ENCODE assay signal across 17 cellular contexts in genomic region chr14:50977863-50978520, GRCh38. TPM values are rescaled to one million over a fixed set of nuclear protein-coding genes. Genes with fewer than 3 reads are reported as not detected.
DNase-seq lines count a peak whose midpoint lies in the region; ATAC-seq and TF ChIP-seq lines count a peak whose summit lies in the region.
"Had no signal": no experiment of that assay in that cellular context is flagged by ENCODE, and none has a peak within 500 bp of the region (broad histone marks: within the 10 kb centered on the region; RNA-seq: fewer than 3 reads in every experiment).

No MANE protein-coding gene starts in this region.

- no peaks in the 10 kb centered on the region for H3K36me3 Mint-ChIP-seq in stimulated activated memory B cell treated with anti-CD40 and anti-IgM and Interleukin-4, amounts not matched to agents 10 μg/mL and 1 μg/mL and 100 μg/mL, for 72 hours
- no peaks in the 10 kb centered on the region for H3K36me3 Mint-ChIP-seq in activated naive CD8-positive, alpha-beta T cell treated with anti-CD3 and anti-CD28 coated beads for 36 hours
- H3K36me3 Mint-ChIP-seq: CD4-positive, CD25-positive, alpha-beta regulatory T cell had no signal

- no peak overlapping the region for H3K4me3 Mint-ChIP-seq in stimulated activated memory B cell treated with anti-CD40 and anti-IgM and Interleukin-4, amounts not matched to agents 10 μg/mL and 1 μg/mL and 100 μg/mL, for 72 hours
- no peak overlapping the region for H3K4me3 Mint-ChIP-seq in activated naive CD8-positive, alpha-beta T cell treated with anti-CD3 and anti-CD28 coated beads for 36 hours
- H3K4me3 Mint-ChIP-seq: activated naive CD4-positive, alpha-beta T cell treated with anti-CD3 and anti-CD28 coated beads for 36 hours; CD4-positive, CD25-positive, alpha-beta regulatory T cell; central memory CD8-positive, alpha-beta T cell; HFFc6 had no signal

- 74 to 76% methylated on average over 2 of the region's 2 CpGs for whole genome bisulfite sequencing in transverse colon (ENCODE audit: low coverage in 1 of 2), 2 donors

- DNase-seq in NOMO-1 treated with dmso at 0.1 percent for 144 hours (lab: John Stamatoyannopoulos, UW; ENCODE audit: unreplicated experiment): peak; percentile 44
- DNase-seq in C1 segment of cervical spinal cord (lab: John Stamatoyannopoulos, UW): no peak
- DNase-seq in brain microvascular endothelial cell: no peak
- no peak for DNase-seq in activated naive CD8-positive, alpha-beta T cell treated with anti-CD3 and anti-CD28 coated beads for 36 hours
- no peak for DNase-seq in transverse colon
- DNase-seq: activated naive CD4-positive, alpha-beta T cell treated with anti-CD3 and anti-CD28 coated beads for 36 hours; CD4-positive, CD25-positive, alpha-beta regulatory T cell; heart left ventricle; HFFc6; left lung; NCI-H345; sigmoid colon had no signal

- H3K9me3 Mint-ChIP-seq in stimulated activated memory B cell treated with anti-CD40 and anti-IgM and Interleukin-4, amounts not matched to agents 10 μg/mL and 1 μg/mL and 100 μg/mL, for 72 hours: no peaks in the 10 kb centered on the region
- H3K9me3 Mint-ChIP-seq in activated naive CD8-positive, alpha-beta T cell treated with anti-CD3 and anti-CD28 coated beads for 36 hours: no peaks in the 10 kb centered on the region
- H3K9me3 Mint-ChIP-seq: activated naive CD4-positive, alpha-beta T cell treated with anti-CD3 and anti-CD28 coated beads for 36 hours; CD4-positive, CD25-positive, alpha-beta regulatory T cell; central memory CD8-positive, alpha-beta T cell; HFFc6 had no signal

- H3K27ac ChIP-seq in brain microvascular endothelial cell (no peak overlapping the region), transverse colon (no peak overlapping the region)
- H3K27ac ChIP-seq: heart left ventricle, left lung, sigmoid colon, thoracic aorta had no signal

- ATAC-seq in GM19023 (IDR thresholded peaks at IDR 0.05; ENCODE audit: unreplicated experiment): peak; percentile 55
- peak; percentile 58 for ATAC-seq in HG02798 (IDR thresholded peaks at IDR 0.05; ENCODE audit: poor library complexity, unreplicated experiment)
- ATAC-seq in stimulated activated memory B cell treated with anti-CD40 and anti-IgM and Interleukin-4, amounts not matched to agents 10 μg/mL and 1 μg/mL and 100 μg/mL, for 72 hours: peak; percentile 84
- ATAC-seq: heart left ventricle, left lung had no signal

- in situ Hi-C loops in brain microvascular endothelial cell (cut with HindIII; ENCODE audit: low pct_ligation_motif_present, low sequenced_read_pairs) (no loop called here), transverse colon (cut with MboI; ENCODE audit: low pct_ligation_motif_present in 1 of 4, low pct_unique_long_range_greater_than_20kb in 1 of 4, low sequenced_read_pairs in 3 of 4) (no loop called here)

- intact Hi-C loops in transverse colon (cut with DNase I; ENCODE audit: low total_unique reads): no loop called here

- H3K36me3 ChIP-seq in brain microvascular endothelial cell (replicated peaks) (no peaks in the 10 kb centered on the region), transverse colon (no peaks in the 10 kb centered on the region)
- H3K36me3 ChIP-seq: heart left ventricle, left lung, sigmoid colon, thoracic aorta had no signal

- no peaks in the 10 kb centered on the region for H3K4me1 ChIP-seq in transverse colon
- H3K4me1 ChIP-seq: left lung had no signal

- peaks cover 16% of the 10 kb centered on the region for H3K4me1 Mint-ChIP-seq in stimulated activated memory B cell treated with anti-CD40 and anti-IgM and Interleukin-4, amounts not matched to agents 10 μg/mL and 1 μg/mL and 100 μg/mL, for 72 hours
- H3K4me1 Mint-ChIP-seq in activated naive CD8-positive, alpha-beta T cell treated with anti-CD3 and anti-CD28 coated beads for 36 hours: no peaks in the 10 kb centered on the region
- H3K4me1 Mint-ChIP-seq: CD4-positive, CD25-positive, alpha-beta regulatory T cell; central memory CD8-positive, alpha-beta T cell had no signal

- TF ChIP-seq CTCF in brain microvascular endothelial cell (IDR thresholded peaks at IDR 0.05; ENCODE audit: low read depth, low read length, missing control alignments): no peak
- no peak for TF ChIP-seq CTCF in transverse colon (IDR thresholded peaks at IDR 0.05)

- no peak for TF ChIP-seq POLR2A in transverse colon (IDR thresholded peaks at IDR 0.05)

- no peak overlapping the region for H3K4me3 ChIP-seq in brain microvascular endothelial cell (ENCODE audit: low read depth, low read length)
- H3K4me3 ChIP-seq in transverse colon: no peak overlapping the region
- H3K4me3 ChIP-seq: heart left ventricle, left lung, sigmoid colon, thoracic aorta had no signal

- no peaks in the 10 kb centered on the region for H3K9me3 ChIP-seq in transverse colon
- H3K9me3 ChIP-seq: heart left ventricle, left lung, sigmoid colon, thoracic aorta had no signal

- H3K27ac Mint-ChIP-seq in stimulated activated memory B cell treated with anti-CD40 and anti-IgM and Interleukin-4, amounts not matched to agents 10 μg/mL and 1 μg/mL and 100 μg/mL, for 72 hours: no peak overlapping the region
- no peak overlapping the region for H3K27ac Mint-ChIP-seq in activated naive CD8-positive, alpha-beta T cell treated with anti-CD3 and anti-CD28 coated beads for 36 hours
- H3K27ac Mint-ChIP-seq: activated naive CD4-positive, alpha-beta T cell treated with anti-CD3 and anti-CD28 coated beads for 36 hours; CD4-positive, CD25-positive, alpha-beta regulatory T cell; HFFc6 had no signal

- H3K27me3 ChIP-seq in brain microvascular endothelial cell (replicated peaks) (no peaks in the 10 kb centered on the region), transverse colon (no peaks in the 10 kb centered on the region)
- H3K27me3 ChIP-seq: heart left ventricle, left lung, sigmoid colon had no signal

- no peak for TF ChIP-seq EP300 in transverse colon (IDR thresholded peaks at IDR 0.05; ENCODE audit: low read depth)

- peaks cover under 1% of the 10 kb centered on the region for H3K27me3 Mint-ChIP-seq in stimulated activated memory B cell treated with anti-CD40 and anti-IgM and Interleukin-4, amounts not matched to agents 10 μg/mL and 1 μg/mL and 100 μg/mL, for 72 hours
- H3K27me3 Mint-ChIP-seq in activated naive CD8-positive, alpha-beta T cell treated with anti-CD3 and anti-CD28 coated beads for 36 hours: no peaks in the 10 kb centered on the region
- H3K27me3 Mint-ChIP-seq: CD4-positive, CD25-positive, alpha-beta regulatory T cell had no signal

RNA-seq across cellular contexts. Expression of gene PYGL, which starts 33.7 kb away (rescaled TPM):
- total RNA-seq in activated naive CD8-positive, alpha-beta T cell treated with anti-CD3 and anti-CD28 coated beads for 36 hours: 1 to 10 TPM; 2.3 to 2.5 TPM
- 10 to 100 TPM; 10.8 to 51.8 (median 26.0) TPM for total RNA-seq in transverse colon
